25 cellular contexts compared by ENCODE assay signal in the genomic region with DNA sequence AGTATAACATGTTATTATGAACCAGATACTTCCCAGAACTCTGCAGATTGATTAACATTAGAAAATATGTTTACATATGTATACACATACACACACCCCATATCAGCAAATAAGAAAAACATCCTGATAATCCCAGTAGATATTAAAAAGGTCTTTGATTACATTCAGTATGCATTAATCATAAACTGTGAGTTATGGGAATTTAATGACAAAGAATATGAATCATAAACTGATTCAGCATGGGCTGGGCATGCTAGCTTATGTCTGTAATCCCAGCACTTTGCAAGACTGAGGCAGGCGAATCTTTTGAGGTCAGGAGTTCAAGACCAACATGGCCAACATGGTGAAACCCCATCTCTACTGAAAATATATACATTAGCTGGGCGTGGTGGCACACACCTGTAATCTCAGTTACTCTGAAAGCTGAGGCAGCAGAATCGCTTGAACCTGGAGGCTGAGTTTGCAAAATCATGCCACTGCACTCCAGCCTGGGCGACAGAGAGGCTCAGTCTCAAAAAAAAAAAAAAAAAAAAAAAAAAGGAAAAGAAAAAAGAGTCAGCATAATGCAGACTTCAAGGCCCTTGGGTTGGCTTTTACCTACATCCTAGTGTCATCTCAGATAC.
"Had no signal": no experiment of that assay in that cellular context is flagged by ENCODE, and none has a peak within 500 bp of the region (broad histone marks: within the 10 kb centered on the region; RNA-seq: fewer than 3 reads in every experiment).

No MANE protein-coding gene starts in this region.

- H3K27me3 ChIP-seq: neural progenitor cell, neutrophil, right atrium auricular region, right lobe of liver, stomach, testis, thyroid gland, transverse colon, upper lobe of left lung, vagina had no signal

- H3K9me3 ChIP-seq: neutrophil, psoas muscle, right atrium auricular region, right lobe of liver, testis, thyroid gland, transverse colon, upper lobe of left lung, vagina had no signal

- H3K4me1 ChIP-seq: left ventricle myocardium inferior, neural progenitor cell, parathyroid adenoma, psoas muscle, right atrium auricular region, right lobe of liver, stomach, testis, thyroid gland, transverse colon, upper lobe of left lung, vagina had no signal

- H3K27ac ChIP-seq: left ventricle myocardium inferior, neural progenitor cell, neutrophil, parathyroid adenoma, psoas muscle, right atrium auricular region, right lobe of liver, stomach, testis, thyroid gland, transverse colon, upper lobe of left lung, vagina had no signal

- H3K9ac ChIP-seq: neural progenitor cell, parathyroid adenoma had no signal

- H3K4me3 ChIP-seq: left ventricle myocardium inferior, lung, neural progenitor cell, psoas muscle, right atrium auricular region, right lobe of liver, smooth muscle cell, stomach, testis, thyroid gland, transverse colon, upper lobe of left lung, vagina had no signal

- H3K4me2 ChIP-seq: neural progenitor cell, smooth muscle cell had no signal

- H3K79me2 ChIP-seq: parathyroid adenoma had no signal

- ATAC-seq: natural killer cell; psoas muscle; right lobe of liver; stimulated activated naive B cell treated with anti-CD40 and anti-IgM and Interleukin-4, amounts not matched to agents 10 μg/mL and 1 μg/mL and 100 μg/mL, for 72 hours; stimulated activated naive CD8-positive, alpha-beta T cell treated with anti-CD3 and anti-CD28 coated beads, Interleukin-15, Interleukin-2, amounts not matched to agents 100 U/mL and 50 U/mL, for 24 hours had no signal

- DNase-seq: islet precursor cell; left ventricle myocardium inferior; mesendoderm; naive B cell; natural killer cell; nephron progenitor cell; occipital lobe; psoas muscle; right lobe of liver; stimulated activated CD4-positive, alpha-beta T cell treated with anti-CD3 and anti-CD28 coated beads, Interleukin-1b, Interleukin-23, amount 100 ng/mL, for 48 hours; stimulated activated CD4-positive, alpha-beta T cell treated with anti-CD3 and anti-CD28 coated beads, Interleukin-4, amount 100 ng/mL, for 1 hour; stimulated activated naive B cell treated with anti-CD40 and anti-IgM and Interleukin-4, amounts not matched to agents 10 μg/mL and 1 μg/mL and 100 μg/mL, for 72 hours; stimulated activated naive CD8-positive, alpha-beta T cell treated with anti-CD3 and anti-CD28 coated beads, Interleukin-15, Interleukin-2, amounts not matched to agents 100 U/mL and 50 U/mL, for 24 hours; stomach; testis; thyroid gland; transverse colon; upper lobe of left lung had no signal

- H2AFZ ChIP-seq: neural progenitor cell, parathyroid adenoma had no signal

- H3K36me3 ChIP-seq: left ventricle myocardium inferior, neural progenitor cell, neutrophil, right atrium auricular region, right lobe of liver, stomach, thyroid gland, transverse colon, upper lobe of left lung, vagina had no signal
